Comparison of ENCODE assay signal across 14 cellular contexts in the genomic region with DNA sequence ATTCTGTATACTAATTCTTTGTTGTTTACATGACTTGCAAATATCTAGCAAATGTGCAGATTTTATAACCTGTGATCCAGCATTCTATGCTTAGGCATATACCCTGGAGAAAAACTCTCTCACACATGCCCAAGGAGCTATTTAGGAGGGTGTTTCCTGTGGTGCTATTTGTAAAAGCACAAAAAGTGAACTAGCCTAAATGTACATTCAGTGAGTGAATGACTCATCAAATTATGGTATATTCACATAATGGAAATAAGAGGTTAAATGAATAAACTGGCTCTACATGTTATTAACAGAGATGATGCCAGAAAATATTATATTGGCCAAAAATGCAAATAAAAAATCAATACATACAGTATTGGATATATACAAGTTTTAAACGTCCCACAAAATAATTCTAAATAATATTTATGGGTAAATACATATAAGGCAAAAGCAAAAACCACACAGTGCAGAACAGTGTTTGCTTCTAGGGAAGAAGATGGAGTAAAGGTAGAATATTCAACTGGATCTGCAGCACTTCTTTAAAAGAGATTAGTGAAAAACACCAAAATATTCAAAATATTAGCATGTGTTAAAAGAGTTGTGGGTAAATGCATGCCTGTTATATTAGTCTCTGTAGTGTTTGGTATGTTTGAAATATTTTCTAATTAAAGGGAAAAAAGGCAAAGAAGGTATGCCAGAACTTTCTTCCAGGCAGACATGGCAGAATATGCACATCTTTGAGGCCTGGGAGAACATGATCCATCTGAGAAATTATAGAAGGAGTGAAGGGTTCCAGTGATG.
"Had no signal": no experiment of that assay in that cellular context is flagged by ENCODE, and none has a peak within 500 bp of the region (broad histone marks: within the 10 kb centered on the region; RNA-seq: fewer than 3 reads in every experiment).

No MANE protein-coding gene starts in this region.

- H3K9me3 ChIP-seq: lower lobe of right lung, ovary, sigmoid colon, thoracic aorta had no signal

- H3K4me3 ChIP-seq: lower lobe of right lung, ovary, sigmoid colon, thoracic aorta had no signal

- DNase-seq: activated naive CD4-positive, alpha-beta T cell treated with Interleukin-2 at 50 U/mL for 16 hours; caudate nucleus; foreskin fibroblast; glutamatergic neuron; hypothalamus; left cardiac atrium; lower lobe of right lung; ovary; sigmoid colon; stimulated activated CD4-positive, alpha-beta T cell treated with anti-CD3 and anti-CD28 coated beads, Interleukin-12 subunit alpha, Interleukin-12 subunit beta, amount 100 ng/mL, for 4 hours; stimulated activated CD4-positive, alpha-beta T cell treated with anti-CD3 and anti-CD28 coated beads, Interleukin-2, amount 100 ng/mL, for 24 hours had no signal

- H3K36me3 Mint-ChIP-seq: mesothelial cell of epicardium had no signal

- H3K4me1 ChIP-seq: lower lobe of right lung, sigmoid colon had no signal

- H3K27me3 ChIP-seq: ovary, sigmoid colon had no signal

- H3K36me3 ChIP-seq: lower lobe of right lung, ovary, sigmoid colon, thoracic aorta had no signal

- H3K4me3 Mint-ChIP-seq: mesothelial cell of epicardium had no signal

- ATAC-seq: activated CD4-positive, CD25-positive, alpha-beta regulatory T cell treated with anti-CD3 and anti-CD28 coated beads, Interleukin-2, amount 50 U/mL, for 24 hours; left cardiac atrium; lower lobe of right lung had no signal

- H3K27ac ChIP-seq: lower lobe of right lung, ovary, sigmoid colon, thoracic aorta had no signal

- H3K27ac Mint-ChIP-seq: mesothelial cell of epicardium had no signal
